Comparison of ENCODE assay signal across 8 cellular contexts in genomic region chr5:150153957-150154617, GRCh38. TPM values are rescaled to one million over a fixed set of nuclear protein-coding genes. Genes with fewer than 3 reads are reported as not detected.
DNase-seq lines count a peak whose midpoint lies in the region; ATAC-seq and TF ChIP-seq lines count a peak whose summit lies in the region.

No MANE protein-coding gene starts in this region.

- H3K9ac ChIP-seq in mesendoderm (ENCODE audit: low read length), result peak overlapping the region; percentile 14

- no peaks in the 10 kb centered on the region for H3K27me3 ChIP-seq in mesendoderm (ENCODE audit: insufficient read depth, low read length, poor library complexity)

- peak overlapping the region; percentile 38 for H3K4ac ChIP-seq in mesendoderm (ENCODE audit: low read depth, low read length)

- peak overlapping the region; percentile 22 for H2BK5ac ChIP-seq in mesendoderm (ENCODE audit: low read length)

- H3K4me2 ChIP-seq in mesendoderm (ENCODE audit: low read length), result no peak overlapping the region

- in situ Hi-C loops in astrocyte of the cerebellum (cut with HindIII; ENCODE audit: low sequenced_read_pairs), result no loop called here

- DNase-seq in AG04449 (ENCODE audit: low read depth, low spot score) (no peak), astrocyte of the cerebellum (ENCODE audit: low read depth) (peak; percentile 64), mesendoderm (peak; percentile 78), NCI-H1105 treated with DMSO at 0.1 percent for 48 hours (lab: John Stamatoyannopoulos, UW) (no peak), DMS153 treated with DMSO at 0.1 percent for 48 hours (lab: John Stamatoyannopoulos, UW; ENCODE audit: unreplicated experiment) (no peak), posterior vena cava (ENCODE audit: low spot score) (no peak)

- TF ChIP-seq CTCF in AG04449 (IDR thresholded peaks at IDR 0.05; ENCODE audit: insufficient read depth, low read length, missing control alignments) (peak; percentile 25), astrocyte of the cerebellum (IDR thresholded peaks at IDR 0.05; ENCODE audit: low read depth, low read length, missing control alignments) (peak; percentile 18)

- H3K27ac ChIP-seq in mesendoderm (ENCODE audit: low read depth, low read length), result no peak overlapping the region

- peak overlapping the region; percentile 74 for H3K4me3 ChIP-seq in AG04449 (ENCODE audit: low read depth, low read length)
- peak overlapping the region; percentile 65 for H3K4me3 ChIP-seq in astrocyte of the cerebellum (ENCODE audit: low read depth, low read length)
- no peak overlapping the region for H3K4me3 ChIP-seq in mesendoderm (ENCODE audit: low read length)

- H3K56ac ChIP-seq in mesendoderm (ENCODE audit: low read length), result peak overlapping the region; percentile 73

- no peaks in the 10 kb centered on the region for H3K79me1 ChIP-seq in mesendoderm (ENCODE audit: low read length)

- intact Hi-C loops in posterior vena cava (cut with DNase I), result no loop called here

- peak overlapping the region; percentile 48 for H2BK120ac ChIP-seq in mesendoderm (ENCODE audit: low read depth, low read length)

- CTCF ChIA-PET in AG04449 (lab: Yijun Ruan, JAX), result interaction anchor here (0.8 to 4.9 kb wide), 13 partner anchors 9 to 195 kb away, joined by 3 to 22 read pairs (median 4); no protein-coding TSS in a partner anchor

- H3K23ac ChIP-seq in mesendoderm (ENCODE audit: low read length), result no peak overlapping the region

- H2AK5ac ChIP-seq in mesendoderm (ENCODE audit: low read length), result peak overlapping the region; percentile 57

- POLR2A ChIA-PET in AG04449 (lab: Yijun Ruan, JAX), result interaction anchor here (1.2 to 8.6 kb wide), 3 partner anchors 11 to 117 kb away, joined by 3 to 115 read pairs (median 3); no protein-coding TSS in a partner anchor

- H2BK15ac ChIP-seq in mesendoderm (replicated peaks; ENCODE audit: low read depth), result no peak overlapping the region

- H3K4me1 ChIP-seq in mesendoderm (ENCODE audit: control insufficient read depth, low read depth, low read length), result peaks cover 9% of the 10 kb centered on the region

- no CpG with 5 or more reads among the region's 9 CpGs for WGBS in mesendoderm (ENCODE audit: extremely low coverage, insufficient coverage, low lambda C conversion rate)

- no peak overlapping the region for H4K8ac ChIP-seq in mesendoderm (ENCODE audit: low read depth, low read length)

- no peaks in the 10 kb centered on the region for H3K36me3 ChIP-seq in mesendoderm (ENCODE audit: control insufficient read depth, insufficient read depth, low read length)

- H4K5ac ChIP-seq in mesendoderm (ENCODE audit: low read length), result no peak overlapping the region

- H3K79me2 ChIP-seq in mesendoderm (ENCODE audit: control insufficient read depth, insufficient read depth, low read length), result no peaks in the 10 kb centered on the region

- ATAC-seq in HG03565 (IDR thresholded peaks at IDR 0.05; ENCODE audit: unreplicated experiment) (peak; percentile 56), HG03139 (IDR thresholded peaks at IDR 0.05; ENCODE audit: unreplicated experiment) (no peak)

- H3K18ac ChIP-seq in mesendoderm (ENCODE audit: low read length), result peak overlapping the region; percentile 95

RNA-seq across cellular contexts. Expression of gene PDGFRB, which starts 1.6 kb away (rescaled TPM):
- 15.5 TPM for polyA plus RNA-seq in mesendoderm (2013, experiment 1 of 2)
- 14.7 TPM for polyA plus RNA-seq in mesendoderm (2013, experiment 2 of 2)
- 100 to 1,000 TPM; 251 to 394 TPM for total RNA-seq in posterior vena cava

RNA-seq across cellular contexts. Expression of gene CDX1, which starts 12.5 kb away (rescaled TPM):
- polyA plus RNA-seq in mesendoderm (2013, experiment 1 of 2), result 4.8 TPM
- 4.8 TPM for polyA plus RNA-seq in mesendoderm (2013, experiment 2 of 2)
- total RNA-seq in posterior vena cava, result under 1 TPM in 1 of 2 donors, not detected in 1; 0.28 TPM

RNA-seq across cellular contexts. Expression of gene SLC6A7, which starts 35.8 kb away (rescaled TPM):
- polyA plus RNA-seq in mesendoderm (2013, experiment 1 of 2), result 0.01 TPM
- polyA plus RNA-seq in mesendoderm (2013, experiment 2 of 2), result 0.04 TPM
- total RNA-seq in posterior vena cava, result under 1 TPM; 0.14 to 0.19 TPM

Comparison
In these comparisons a context has a peak if more than half of its experiments do, and no peak if none do; other contexts are left out.
1. DNase-seq: peak in astrocyte of the cerebellum (single experiment) and mesendoderm (single experiment); none in AG04449 (single experiment), NCI-H1105 treated with DMSO at 0.1 percent for 48 hours (single experiment), DMS153 treated with DMSO at 0.1 percent for 48 hours (single experiment) and posterior vena cava (single experiment).